14 cellular contexts compared by ENCODE assay signal in the genomic region with DNA sequence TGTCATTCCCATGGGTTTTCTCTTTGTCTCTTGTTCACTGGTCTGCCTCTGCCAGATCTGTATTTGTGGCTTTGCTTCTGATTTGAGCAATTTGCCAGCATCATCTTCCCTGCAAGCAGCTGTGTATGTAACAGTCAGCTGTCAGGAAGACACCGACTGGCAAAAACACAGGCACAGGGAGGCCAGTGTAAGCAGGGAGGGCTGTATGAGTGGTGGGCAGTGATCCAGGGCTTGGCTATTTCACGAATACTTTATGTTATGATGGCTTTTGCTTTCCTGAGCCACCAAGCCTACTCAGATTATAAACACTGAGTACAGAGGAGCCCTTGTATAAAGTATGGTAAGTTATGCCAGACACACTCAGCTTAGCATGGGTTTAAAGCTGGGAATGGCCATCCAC.
"Had no signal": no experiment of that assay in that cellular context is flagged by ENCODE, and none has a peak within 500 bp of the region (broad histone marks: within the 10 kb centered on the region; RNA-seq: fewer than 3 reads in every experiment).

No MANE protein-coding gene starts in this region.

- ATAC-seq: activated naive CD4-positive, alpha-beta T cell treated with anti-CD3 and anti-CD28 coated beads, Interleukin-2, amount 50 U/mL, for 72 hours; activated T-cell treated with anti-CD3 and anti-CD28 coated beads, Interleukin-2, amount 50 U/mL, for 4 hours; gastrocnemius medialis; left cardiac atrium; lower lobe of right lung had no signal

- H3K27me3 ChIP-seq: gastrocnemius medialis, hepatocyte, right atrium auricular region, transverse colon had no signal

- H3K4me3 Mint-ChIP-seq: activated T-cell treated with anti-CD3 and anti-CD28 coated beads, Interleukin-2, amount 50 U/mL, for 4 hours had no signal

- H3K27ac Mint-ChIP-seq: activated naive CD4-positive, alpha-beta T cell treated with anti-CD3 and anti-CD28 coated beads, Interleukin-2, amount 50 U/mL, for 72 hours had no signal

- DNase-seq: activated effector memory CD4-positive, alpha-beta T cell treated with anti-CD3 and anti-CD28 coated beads, Interleukin-2, amount 50 U/mL, for 16 hours; activated T-cell treated with anti-CD3 and anti-CD28 coated beads, Interleukin-2, amount 50 U/mL, for 4 hours; amniotic stem cell; effector CD4-positive, alpha-beta T cell; gastrocnemius medialis; left cardiac atrium; lower lobe of right lung; SIG-M5; T-helper 2 cell; transverse colon had no signal

- H3K9me3 Mint-ChIP-seq: activated naive CD4-positive, alpha-beta T cell treated with anti-CD3 and anti-CD28 coated beads, Interleukin-2, amount 50 U/mL, for 72 hours; activated T-cell treated with anti-CD3 and anti-CD28 coated beads, Interleukin-2, amount 50 U/mL, for 4 hours had no signal

- H3K4me3 ChIP-seq: gastrocnemius medialis, hepatocyte, lower lobe of right lung, right atrium auricular region, smooth muscle cell, transverse colon had no signal
